Comparison of ENCODE assay signal across 8 cellular contexts in genomic region chrX:44343412-44343942, GRCh38. TPM values are rescaled to one million over a fixed set of nuclear protein-coding genes. Genes with fewer than 3 reads are reported as not detected.
DNase-seq lines count a peak whose midpoint lies in the region; ATAC-seq and TF ChIP-seq lines count a peak whose summit lies in the region.

Gene EFHC2, minus strand, starts transcription at chrX:44343672. Its CDS starts 84 bp downstream, at chrX:44343588.

- no peaks in the 10 kb centered on the region for H3K27me3 Mint-ChIP-seq in T-helper 1 cell treated with Interleukin-12 subunit alpha and Interleukin-12 subunit beta and Interleukin-4 antibody, amounts not matched to agents 30 μg/mL and 1 μg/mL, for 36 hours (ENCODE audit: low read depth)

- H3K9me3 ChIP-seq in body of pancreas (no peaks in the 10 kb centered on the region), iPS-20b (ENCODE audit: insufficient read depth, low read depth, low read length) (no peaks in the 10 kb centered on the region)

- H3K27ac ChIP-seq in body of pancreas (peak within 1 kb of the TSS in 1 of 4 donors; percentile 1), iPS-20b (ENCODE audit: low read length) (no peak within 1 kb of the TSS)

- intact Hi-C loops in body of pancreas (cut with DNase I) = no loop called here

- TF ChIP-seq POLR2A in body of pancreas (IDR thresholded peaks at IDR 0.05) = no peak

- no peaks in the 10 kb centered on the region for H3K36me3 Mint-ChIP-seq in T-helper 1 cell treated with Interleukin-12 subunit alpha and Interleukin-12 subunit beta and Interleukin-4 antibody, amounts not matched to agents 30 μg/mL and 1 μg/mL, for 36 hours (ENCODE audit: low read depth)

- ATAC-seq in body of pancreas = peak; percentile 50
- no peak for ATAC-seq in GM21717 (IDR thresholded peaks at IDR 0.05; ENCODE audit: unreplicated experiment)

- DNase-seq in GM19238 (ENCODE audit: insufficient read length, low spot score) (peak; percentile 19), body of pancreas (peak; percentile 23 to 44 (median 31)), NCI-H2107 (lab: John Stamatoyannopoulos, UW) (no peak), LoVo (ENCODE audit: low spot score) (no peak)
- DNase-seq in stimulated activated CD4-positive, alpha-beta T cell treated with anti-CD3 and anti-CD28 coated beads, Interleukin-12 subunit alpha, Interleukin-12 subunit beta, amount 100 ng/mL, for 24 hours (ENCODE audit: low read depth in 2 of 2) = peak; percentile 1 to 4

- H3K4me1 ChIP-seq in body of pancreas (no peaks in the 10 kb centered on the region), iPS-20b (ENCODE audit: insufficient read depth, low read length) (peaks cover 6% of the 10 kb centered on the region; the same call in 1 of the 2 replicates)

- H3K27ac Mint-ChIP-seq in T-helper 1 cell treated with Interleukin-12 subunit alpha and Interleukin-12 subunit beta and Interleukin-4 antibody, amounts not matched to agents 30 μg/mL and 1 μg/mL, for 36 hours = peak within 1 kb of the TSS; percentile 90

- H3K9ac ChIP-seq in iPS-20b (ENCODE audit: low read depth, low read length) = peak within 1 kb of the TSS; percentile 41; the same call in 1 of the 2 replicates

- no peak within 1 kb of the TSS for H3K4me3 ChIP-seq in body of pancreas
- H3K4me3 ChIP-seq in iPS-20b (ENCODE audit: low read length) = peak within 1 kb of the TSS; percentile 60

- H3K27me3 ChIP-seq in body of pancreas (no peaks in the 10 kb centered on the region), iPS-20b (ENCODE audit: insufficient read depth, low read length) (no peaks in the 10 kb centered on the region)

- peak within 1 kb of the TSS; percentile 84 for H3K4me3 Mint-ChIP-seq in T-helper 1 cell treated with Interleukin-12 subunit alpha and Interleukin-12 subunit beta and Interleukin-4 antibody, amounts not matched to agents 30 μg/mL and 1 μg/mL, for 36 hours

- no peaks in the 10 kb centered on the region for H3K36me3 ChIP-seq in body of pancreas (replicated peaks in 1 of 2; ENCODE audit: insufficient read depth in 1 of 2, low read depth in 2 of 2)
- no peaks in the 10 kb centered on the region for H3K36me3 ChIP-seq in iPS-20b (ENCODE audit: insufficient read depth, low read depth, low read length)

- WGBS in body of pancreas, 2 donors = 2 to 3% methylated on average over 5 to 11 of the region's 34 CpGs

- TF ChIP-seq CTCF in body of pancreas (IDR thresholded peaks at IDR 0.05) = no peak

- H3K4me1 Mint-ChIP-seq in T-helper 1 cell treated with Interleukin-12 subunit alpha and Interleukin-12 subunit beta and Interleukin-4 antibody, amounts not matched to agents 30 μg/mL and 1 μg/mL, for 36 hours (ENCODE audit: low read depth) = peaks cover 17% of the 10 kb centered on the region

- no peaks in the 10 kb centered on the region for H3K9me3 Mint-ChIP-seq in T-helper 1 cell treated with Interleukin-12 subunit alpha and Interleukin-12 subunit beta and Interleukin-4 antibody, amounts not matched to agents 30 μg/mL and 1 μg/mL, for 36 hours

RNA-seq across cellular contexts. Expression of gene EFHC2, which starts in this region (rescaled TPM):
- 1 to 10 TPM in 1 of 2 donors, not detected in 1; 2.1 TPM for total RNA-seq in body of pancreas

Comparison
In these comparisons a context has a peak if more than half of its experiments do, and no peak if none do; other contexts are left out.
1. DNase-seq: peak in GM19238 (single experiment), body of pancreas (4 of 4) and stimulated activated CD4-positive, alpha-beta T cell treated with anti-CD3 and anti-CD28 coated beads, Interleukin-12 subunit alpha, Interleukin-12 subunit beta, amount 100 ng/mL, for 24 hours (2 of 2); none in NCI-H2107 (single experiment) and LoVo (single experiment).